25 cellular contexts compared by ENCODE assay signal in genomic region chr6:164274510-164274909, GRCh38.
"Had no signal": no experiment of that assay in that cellular context is flagged by ENCODE, and none has a peak within 500 bp of the region (broad histone marks: within the 10 kb centered on the region; RNA-seq: fewer than 3 reads in every experiment).

No MANE protein-coding gene starts in this region.

- H3K4me2 ChIP-seq: smooth muscle cell had no signal

- H3K4me3 ChIP-seq: pancreas, prostate gland, right lobe of liver, sigmoid colon, smooth muscle cell, spleen, suprapubic skin, testis, tibial artery, transverse colon, upper lobe of left lung had no signal

- H3K36me3 ChIP-seq: neutrophil, pancreas, prostate gland, right lobe of liver, sigmoid colon, spleen, suprapubic skin, tibial artery, transverse colon, upper lobe of left lung had no signal

- H3K27ac ChIP-seq: neutrophil, pancreas, prostate gland, right lobe of liver, sigmoid colon, spleen, suprapubic skin, testis, tibial artery, transverse colon, upper lobe of left lung had no signal

- ATAC-seq: naive thymus-derived CD4-positive, alpha-beta T cell; natural killer cell; pancreas; right cardiac atrium; right lobe of liver; stimulated activated memory B cell treated with anti-CD40 and anti-IgM and Interleukin-4, amounts not matched to agents 10 μg/mL and 1 μg/mL and 100 μg/mL, for 72 hours; stimulated activated naive CD8-positive, alpha-beta T cell treated with anti-CD3 and anti-CD28 coated beads, Interleukin-15, amount 100 ng/mL, for 72 hours; stimulated activated naive CD8-positive, alpha-beta T cell treated with anti-CD3 and anti-CD28 coated beads, Interleukin-15, Interleukin-2, amounts not matched to agents 100 U/mL and 50 U/mL, for 24 hours had no signal

- DNase-seq: naive thymus-derived CD4-positive, alpha-beta T cell; natural killer cell; nucleus accumbens; pancreas; right cardiac atrium; right lobe of liver; sigmoid colon; spleen; stimulated activated CD4-positive, alpha-beta T cell treated with anti-CD3 and anti-CD28 coated beads, Interleukin-12 subunit alpha, Interleukin-12 subunit beta, amount 100 ng/mL, for 4 hours; stimulated activated CD4-positive, alpha-beta T cell treated with anti-CD3 and anti-CD28 coated beads, Interleukin-1b, Interleukin-23, amount 100 ng/mL, for 48 hours; stimulated activated CD4-positive, alpha-beta T cell treated with anti-CD3 and anti-CD28 coated beads, Interleukin-4, amount 100 ng/mL, for 1 hour; stimulated activated CD4-positive, alpha-beta T cell treated with anti-CD3 and anti-CD28 coated beads, Interleukin-4, amount 100 ng/mL, for 4 hours; stimulated activated CD8-positive, alpha-beta memory T cell treated with anti-CD3 and anti-CD28 coated beads, Interleukin-4, amount 100 ng/mL, for 48 hours; stimulated activated naive CD4-positive, alpha-beta T cell; stimulated activated naive CD8-positive, alpha-beta T cell treated with anti-CD3 and anti-CD28 coated beads, Interleukin-15, amount 100 ng/mL, for 72 hours; stimulated activated naive CD8-positive, alpha-beta T cell treated with anti-CD3 and anti-CD28 coated beads, Interleukin-15, Interleukin-2, amounts not matched to agents 100 U/mL and 50 U/mL, for 24 hours; testis; tibial artery; transverse colon; upper lobe of left lung had no signal

- H3K27me3 ChIP-seq: neutrophil, pancreas, right lobe of liver, sigmoid colon, spleen, suprapubic skin, testis, tibial artery, transverse colon, upper lobe of left lung had no signal

- H3K9me3 ChIP-seq: neutrophil, pancreas, prostate gland, right lobe of liver, suprapubic skin, testis, tibial artery, transverse colon had no signal
